ENCODE assay signal across 9 cellular contexts in the genomic region with DNA sequence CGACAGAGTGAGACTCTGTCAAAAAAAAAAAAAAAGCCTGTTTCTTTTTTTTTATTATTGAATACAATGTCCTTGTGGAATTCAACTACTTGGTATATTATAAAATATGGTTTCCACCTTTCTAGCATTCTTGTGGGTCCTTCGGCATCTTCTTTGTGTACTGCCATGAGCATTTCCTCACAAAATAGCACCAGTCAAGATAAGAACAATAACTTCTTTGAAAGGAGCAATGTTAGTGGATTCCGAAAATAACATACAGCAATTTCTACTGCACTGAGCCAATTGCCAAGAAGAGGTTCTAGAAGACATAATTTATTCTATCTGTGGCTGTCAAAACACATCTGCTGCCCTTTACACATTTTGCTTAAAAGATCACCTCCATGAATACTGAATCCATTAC. TPM values are rescaled to one million over a fixed set of nuclear protein-coding genes. Genes with fewer than 3 reads are reported as not detected.
"Had no signal": no experiment of that assay in that cellular context is flagged by ENCODE, and none has a peak within 500 bp of the region (broad histone marks: within the 10 kb centered on the region; RNA-seq: fewer than 3 reads in every experiment).

No MANE protein-coding gene starts in this region.

- H3K36me3 ChIP-seq: HAP-1 had no signal

- DNase-seq: GM23248, GOT3, H7, HFFc6 had no signal

- H3K4me1 ChIP-seq: HAP-1 had no signal

- H3K9ac ChIP-seq: GM23248 had no signal

- ATAC-seq: HCT116, HepG2 had no signal

- H3K9me3 ChIP-seq: HAP-1 had no signal

- H3K27ac ChIP-seq: GM23248, HL-60 had no signal

- H2AFZ ChIP-seq: GM23248 had no signal

- H3K4me3 ChIP-seq: GM23248, HAP-1 had no signal

RNA-seq across cellular contexts. Expression of gene SPTLC3, which starts 19.2 kb away (rescaled TPM):
- total RNA-seq: HFFc6 had no signal
- polyA plus RNA-seq: IgD-negative memory B cell had no signal
